Comparison of ENCODE assay signal across 29 cellular contexts in genomic region chr6:144372611-144373010, GRCh38.
"Had no signal": no experiment of that assay in that cellular context is flagged by ENCODE, and none has a peak within 500 bp of the region (broad histone marks: within the 10 kb centered on the region; RNA-seq: fewer than 3 reads in every experiment).

No MANE protein-coding gene starts in this region.

- DNase-seq: activated B cell treated with CpG ODN at 0.5 μM for 24 hours; activated CD4-positive, alpha-beta memory T cell treated with anti-CD3 and anti-CD28 coated beads, Interleukin-2, amount 10 ng/mL, durations not matched to agents 7 days and 5 days; activated CD4-positive, alpha-beta T cell treated with anti-CD3 and anti-CD28 coated beads, Interleukin-2, amount 10 ng/mL, durations not matched to agents 24 days and 14 days; activated CD4-positive, alpha-beta T cell treated with anti-CD3 and anti-CD28 coated beads, Interleukin-2, amount 50 U/mL, for 4 hours; activated CD8-positive, alpha-beta memory T cell treated with anti-CD3 and anti-CD28 coated beads, Interleukin-2, amount 50 U/mL, for 48 hours; activated gamma-delta T cell; activated naive CD4-positive, alpha-beta T cell; activated naive CD4-positive, alpha-beta T cell treated with anti-CD3 and anti-CD28 coated beads, Interleukin-2, amount 10 ng/mL, durations not matched to agents 7 days and 5 days; activated naive CD8-positive, alpha-beta T cell treated with anti-CD3 and anti-CD28 coated beads, Interleukin-2, amount 10 ng/mL, durations not matched to agents 7 days and 5 days; activated T-cell treated with anti-CD3 and anti-CD28 coated beads for 4 hours; activated T-cell treated with anti-CD3 and anti-CD28 coated beads, Interleukin-2, amount 50 U/mL, for 24 hours; activated T-cell treated with anti-CD3 and anti-CD28 coated beads, Interleukin-2, amount 50 U/mL, for 72 hours; dorsolateral prefrontal cortex; effector memory CD4-positive, alpha-beta T cell; endodermal cell; esophagus squamous epithelium; T-helper 1 cell; T-helper 17 cell; T1000; WERI-Rb-1 had no signal

- H3K27me3 Mint-ChIP-seq: activated B cell treated with CpG ODN at 0.5 μM for 24 hours; activated CD4-positive, alpha-beta memory T cell treated with anti-CD3 and anti-CD28 coated beads, Interleukin-2, amount 10 ng/mL, durations not matched to agents 7 days and 5 days; activated CD4-positive, alpha-beta T cell treated with anti-CD3 and anti-CD28 coated beads, Interleukin-2, amount 10 ng/mL, durations not matched to agents 24 days and 14 days; activated naive CD4-positive, alpha-beta T cell treated with anti-CD3 and anti-CD28 coated beads, Interleukin-2, amount 10 ng/mL, durations not matched to agents 7 days and 5 days; activated naive CD8-positive, alpha-beta T cell treated with anti-CD3 and anti-CD28 coated beads, Interleukin-2, amount 10 ng/mL, durations not matched to agents 7 days and 5 days; activated T-cell treated with anti-CD3 and anti-CD28 coated beads, Interleukin-2, amount 50 U/mL, for 24 hours; brain; central memory CD8-positive, alpha-beta T cell; dendritic cell treated with granulocyte-macrophage colony-stimulating factor and Interleukin-4, amounts not matched to agents 40 ng/mL and 50 ng/mL, for 4 days; T-helper 17 cell had no signal

- H3K27me3 ChIP-seq: ascending aorta, breast epithelium, esophagus squamous epithelium had no signal

- H3K27ac Mint-ChIP-seq: activated B cell treated with CpG ODN at 0.5 μM for 24 hours; activated CD4-positive, alpha-beta memory T cell treated with anti-CD3 and anti-CD28 coated beads, Interleukin-2, amount 10 ng/mL, durations not matched to agents 7 days and 5 days; activated CD4-positive, alpha-beta T cell treated with anti-CD3 and anti-CD28 coated beads, Interleukin-2, amount 10 ng/mL, durations not matched to agents 24 days and 14 days; activated naive CD4-positive, alpha-beta T cell treated with anti-CD3 and anti-CD28 coated beads, Interleukin-2, amount 10 ng/mL, durations not matched to agents 7 days and 5 days; activated naive CD4-positive, alpha-beta T cell treated with anti-CD3 and anti-CD28 coated beads, Interleukin-2, amount 50 U/mL, for 72 hours; activated naive CD8-positive, alpha-beta T cell treated with anti-CD3 and anti-CD28 coated beads, Interleukin-2, amount 10 ng/mL, durations not matched to agents 7 days and 5 days; activated T-cell treated with anti-CD3 and anti-CD28 coated beads, Interleukin-2, amount 50 U/mL, for 24 hours; activated T-cell treated with anti-CD3 and anti-CD28 coated beads, Interleukin-2, amount 50 U/mL, for 72 hours; dendritic cell treated with granulocyte-macrophage colony-stimulating factor and Interleukin-4, amounts not matched to agents 40 ng/mL and 50 ng/mL, for 4 days; endodermal cell; T-helper 17 cell; T-helper 2 cell treated with Interferon-gamma antibody and Interleukin-4, amounts not matched to agents 5 μg/mL and 100 μg/mL, for 36 hours had no signal

- H3K4me3 Mint-ChIP-seq: activated B cell treated with CpG ODN at 0.5 μM for 24 hours; activated CD4-positive, alpha-beta memory T cell treated with anti-CD3 and anti-CD28 coated beads, Interleukin-2, amount 10 ng/mL, durations not matched to agents 7 days and 5 days; activated CD4-positive, alpha-beta T cell treated with anti-CD3 and anti-CD28 coated beads, Interleukin-2, amount 10 ng/mL, durations not matched to agents 24 days and 14 days; activated naive CD4-positive, alpha-beta T cell treated with anti-CD3 and anti-CD28 coated beads, Interleukin-2, amount 10 ng/mL, durations not matched to agents 7 days and 5 days; activated naive CD8-positive, alpha-beta T cell treated with anti-CD3 and anti-CD28 coated beads, Interleukin-2, amount 10 ng/mL, durations not matched to agents 7 days and 5 days; activated T-cell treated with anti-CD3 and anti-CD28 coated beads, Interleukin-2, amount 50 U/mL, for 24 hours; activated T-cell treated with anti-CD3 and anti-CD28 coated beads, Interleukin-2, amount 50 U/mL, for 72 hours; brain; central memory CD8-positive, alpha-beta T cell; dendritic cell treated with granulocyte-macrophage colony-stimulating factor and Interleukin-4, amounts not matched to agents 40 ng/mL and 50 ng/mL, for 4 days; endodermal cell; T-helper 17 cell; T-helper 2 cell treated with Interferon-gamma antibody and Interleukin-4, amounts not matched to agents 5 μg/mL and 100 μg/mL, for 36 hours had no signal

- H3K9me3 Mint-ChIP-seq: activated B cell treated with CpG ODN at 0.5 μM for 24 hours; central memory CD8-positive, alpha-beta T cell; dendritic cell treated with granulocyte-macrophage colony-stimulating factor and Interleukin-4, amounts not matched to agents 40 ng/mL and 50 ng/mL, for 4 days had no signal

- H3K27ac ChIP-seq: ascending aorta, breast epithelium, coronary artery, dorsolateral prefrontal cortex, esophagus squamous epithelium, WERI-Rb-1 had no signal

- ATAC-seq: activated CD4-positive, CD25-positive, alpha-beta regulatory T cell treated with anti-CD3 and anti-CD28 coated beads, Interleukin-2, amount 50 U/mL, for 24 hours; activated naive CD4-positive, alpha-beta T cell treated with anti-CD3 and anti-CD28 coated beads, Interleukin-2, amount 50 U/mL, for 72 hours; activated T-cell treated with anti-CD3 and anti-CD28 coated beads, Interleukin-2, amount 50 U/mL, for 72 hours; T-helper 17 cell had no signal
